2 cellular contexts compared by ENCODE assay signal in the genomic region with DNA sequence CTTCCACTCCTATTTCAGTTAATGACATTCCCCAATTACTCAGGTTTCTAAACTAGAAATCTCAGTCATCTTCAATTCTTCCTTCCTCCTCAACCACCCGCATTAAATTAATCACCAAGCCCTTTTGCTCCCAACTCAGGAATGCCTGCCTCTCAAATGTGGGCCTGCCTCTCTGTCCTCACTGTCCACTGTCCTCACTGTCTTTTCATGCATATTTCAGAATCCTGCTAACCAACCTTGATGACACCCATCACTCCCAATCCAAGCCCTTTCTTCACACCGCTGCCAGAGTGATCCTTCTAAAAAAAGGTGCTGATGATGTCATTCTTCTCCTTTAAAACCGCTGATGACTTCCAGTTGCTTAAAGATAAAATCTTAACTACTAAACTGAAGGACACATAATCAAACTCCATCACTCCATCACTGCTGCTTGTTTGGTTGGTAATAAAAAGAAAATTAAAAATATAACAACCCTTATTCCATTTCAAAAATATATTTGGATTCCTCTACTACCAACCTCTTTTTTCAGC.
A peak's percentile ranks its signal among the peaks of the same experiment; 100 is the strongest.
TF ChIP-seq lines count a peak whose summit lies in the region.

No MANE protein-coding gene starts in this region.

TF ChIP-seq in HepG2, 621 proteins besides CTCF, POLR2A, EP300 and RAD21:
- TF ChIP-seq CREB1 (IDR thresholded peaks at IDR 0.05) (peak; percentile 71), CREB1 (CRISPR knock-in tag; IDR thresholded peaks at IDR 0.05) (no peak), ATF7 (IDR thresholded peaks at IDR 0.05) (peak; percentile 88), ATF7 (CRISPR knock-in tag; IDR thresholded peaks at IDR 0.05) (no peak), HHEX (CRISPR knock-in tag; IDR thresholded peaks at IDR 0.05) (no peak)
TF ChIP-seq in HepG2: peak in this region for 2.

TF ChIP-seq in K562, 482 proteins besides CTCF, POLR2A, EP300 and RAD21:
- TF ChIP-seq SFPQ (IDR thresholded peaks at IDR 0.05; ENCODE audit: low read depth, low read length): no peak
- TF ChIP-seq, protein P1, sequence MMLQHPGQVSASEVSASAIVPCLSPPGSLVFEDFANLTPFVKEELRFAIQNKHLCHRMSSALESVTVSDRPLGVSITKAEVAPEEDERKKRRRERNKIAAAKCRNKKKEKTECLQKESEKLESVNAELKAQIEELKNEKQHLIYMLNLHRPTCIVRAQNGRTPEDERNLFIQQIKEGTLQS (IDR thresholded peaks at IDR 0.05): peak; percentile 49
- TF ChIP-seq, protein P1 (CRISPR knock-in tag; conservative IDR thresholded peaks at IDR 0.05): no peak
- TF ChIP-seq BCOR (IDR thresholded peaks at IDR 0.05): no peak
- no peak for TF ChIP-seq MCM5 (IDR thresholded peaks at IDR 0.05; ENCODE audit: low read depth)
- no peak for TF ChIP-seq JUND (IDR thresholded peaks at IDR 0.05; ENCODE audit: borderline replicate concordance, low read depth, low read length)
- peak; percentile 31; the same call in 1 of the 3 replicates for TF ChIP-seq JUND (tag; IDR thresholded peaks at IDR 0.05; ENCODE audit: borderline replicate concordance, low read depth, low read length)
- no peak for TF ChIP-seq SRSF3 (IDR thresholded peaks at IDR 0.05; ENCODE audit: insufficient read depth, low read length)
